Comparison of ENCODE assay signal across 8 cellular contexts in the genomic region with DNA sequence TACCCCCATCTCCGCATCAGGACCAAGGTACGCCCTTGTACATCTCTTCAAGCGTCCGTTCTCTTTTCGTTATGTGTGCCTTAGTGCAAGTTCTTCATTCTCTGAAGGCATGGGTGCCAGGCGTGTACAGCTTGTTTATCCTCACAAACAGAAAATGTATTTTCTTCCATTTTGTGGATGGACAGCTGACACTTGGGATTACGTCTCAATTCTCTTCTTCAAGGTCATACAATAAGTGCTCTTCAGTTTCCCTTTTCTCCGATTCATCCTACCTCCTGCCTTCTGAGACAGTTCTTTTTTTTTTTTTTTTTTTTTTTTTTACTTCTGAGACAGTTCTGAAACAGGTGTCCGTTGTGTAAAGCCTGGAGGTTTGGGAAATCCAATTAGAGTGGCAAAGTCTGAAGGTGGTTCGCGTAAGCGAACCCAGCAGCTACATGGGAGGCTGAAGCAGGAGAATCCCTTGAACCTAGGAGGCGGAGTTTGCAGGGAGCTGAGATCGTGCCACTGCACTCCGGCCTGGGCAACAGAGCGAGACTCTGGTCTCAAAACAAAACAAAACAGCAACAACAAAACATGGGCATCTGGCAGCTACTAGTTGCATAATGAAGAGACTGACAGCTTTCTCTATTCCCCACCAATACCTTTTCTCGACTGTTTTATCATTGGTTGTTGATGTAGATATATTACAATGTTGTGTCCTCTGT. TPM values are rescaled to one million over a fixed set of nuclear protein-coding genes. Genes with fewer than 3 reads are reported as not detected.
DNase-seq lines count a peak whose midpoint lies in the region; ATAC-seq and TF ChIP-seq lines count a peak whose summit lies in the region.

No MANE protein-coding gene starts in this region.

- POLR2A ChIA-PET in activated B cell treated with CpG ODN at 0.5 μM for 24 hours (lab: Charles Lee) = interaction anchor here (0.7 to 3.0 kb wide), 6 partner anchors 31 to 1801 kb away, joined by 3 to 35 read pairs (median 15); partner anchors contain the start of genes DYNLL1, RNU4-1, RNU4-2 and SIRT4

- ATAC-seq in activated B cell treated with CpG ODN at 0.5 μM for 24 hours (ENCODE audit: low read depth) (no peak), HG03025 (IDR thresholded peaks at IDR 0.05; ENCODE audit: low FRiP score, unreplicated experiment) (no peak)
- ATAC-seq in stimulated activated effector memory CD8-positive, alpha-beta T cell treated with anti-CD3 and anti-CD28 coated beads, Interleukin-12 subunit alpha, Interleukin-12 subunit beta, amount 100 ng/mL, for 72 hours = no peak

- H3K27ac ChIP-seq in iPS DF 6.9 (ENCODE audit: low read length) = no peak overlapping the region

- no peak for DNase-seq in T-helper 2 cell treated with Interferon-gamma antibody and Interleukin-4, amounts not matched to agents 5 μg/mL and 100 μg/mL, for 36 hours (ENCODE audit: low spot score)
- DNase-seq in T-helper 2 cell (no peak), activated B cell treated with CpG ODN at 0.5 μM for 24 hours (no peak), iPS DF 6.9 (ENCODE audit: low read depth, low spot score) (no peak), iPS-NIHi7 (ENCODE audit: extremely low spot score) (no peak), GM19240 (ENCODE audit: insufficient read length, low spot score) (no peak)
- DNase-seq in stimulated activated effector memory CD8-positive, alpha-beta T cell treated with anti-CD3 and anti-CD28 coated beads, Interleukin-12 subunit alpha, Interleukin-12 subunit beta, amount 100 ng/mL, for 72 hours (ENCODE audit: low spot score in 2 of 2) = no peak

- no peaks in the 10 kb centered on the region for H3K9me3 ChIP-seq in iPS DF 6.9 (ENCODE audit: control insufficient read depth, insufficient read depth, low read length)

- CTCF ChIA-PET in activated B cell treated with CpG ODN at 0.5 μM for 24 hours (lab: Charles Lee) = interaction anchor here (0.7 to 2.1 kb wide), 6 partner anchors 9 to 210 kb away, joined by 3 to 8 read pairs (median 5); partner anchors contain the start of genes DYNLL1, POP5 and SRSF9

- H3K27me3 Mint-ChIP-seq in T-helper 2 cell treated with Interferon-gamma antibody and Interleukin-4, amounts not matched to agents 5 μg/mL and 100 μg/mL, for 36 hours (ENCODE audit: low read depth) = no peaks in the 10 kb centered on the region
- H3K27me3 Mint-ChIP-seq in activated B cell treated with CpG ODN at 0.5 μM for 24 hours = peaks cover 2% of the 10 kb centered on the region

- H3K36me3 Mint-ChIP-seq in T-helper 2 cell treated with Interferon-gamma antibody and Interleukin-4, amounts not matched to agents 5 μg/mL and 100 μg/mL, for 36 hours (ENCODE audit: low read depth) = peaks cover 23% of the 10 kb centered on the region
- peaks cover 46% of the 10 kb centered on the region for H3K36me3 Mint-ChIP-seq in activated B cell treated with CpG ODN at 0.5 μM for 24 hours (ENCODE audit: low read depth)
- peaks cover 53% of the 10 kb centered on the region for H3K36me3 Mint-ChIP-seq in stimulated activated effector memory CD8-positive, alpha-beta T cell treated with anti-CD3 and anti-CD28 coated beads, Interleukin-12 subunit alpha, Interleukin-12 subunit beta, amount 100 ng/mL, for 72 hours

- H3K27ac Mint-ChIP-seq in T-helper 2 cell treated with Interferon-gamma antibody and Interleukin-4, amounts not matched to agents 5 μg/mL and 100 μg/mL, for 36 hours = peak overlapping the region; percentile 98
- peak overlapping the region; percentile 89 for H3K27ac Mint-ChIP-seq in activated B cell treated with CpG ODN at 0.5 μM for 24 hours
- peak overlapping the region; percentile 89 for H3K27ac Mint-ChIP-seq in stimulated activated effector memory CD8-positive, alpha-beta T cell treated with anti-CD3 and anti-CD28 coated beads, Interleukin-12 subunit alpha, Interleukin-12 subunit beta, amount 100 ng/mL, for 72 hours

- peaks cover 5% of the 10 kb centered on the region; the same call in 1 of the 2 replicates for H3K36me3 ChIP-seq in iPS DF 6.9 (ENCODE audit: control insufficient read depth, insufficient read depth, low read length)

- no peaks in the 10 kb centered on the region for H3K9me3 Mint-ChIP-seq in T-helper 2 cell treated with Interferon-gamma antibody and Interleukin-4, amounts not matched to agents 5 μg/mL and 100 μg/mL, for 36 hours
- no peaks in the 10 kb centered on the region for H3K9me3 Mint-ChIP-seq in activated B cell treated with CpG ODN at 0.5 μM for 24 hours
- no peaks in the 10 kb centered on the region for H3K9me3 Mint-ChIP-seq in stimulated activated effector memory CD8-positive, alpha-beta T cell treated with anti-CD3 and anti-CD28 coated beads, Interleukin-12 subunit alpha, Interleukin-12 subunit beta, amount 100 ng/mL, for 72 hours

- H3K4me1 ChIP-seq in iPS DF 6.9 (ENCODE audit: control insufficient read depth, insufficient read depth, low read length) = no peaks in the 10 kb centered on the region

- WGBS in iPS DF 6.9 (ENCODE audit: insufficient coverage, insufficient read length) = no CpG with 5 or more reads among the region's 17 CpGs

- H3K4me3 ChIP-seq in iPS DF 6.9 (ENCODE audit: low read length) = peak overlapping the region; percentile 85; the same call in 1 of the 2 replicates

- intact Hi-C loops in activated B cell treated with CpG ODN at 0.5 μM for 24 hours (cut with micrococcal nuclease) = loop anchor here (1.0 to 10.0 kb wide), 13 partner anchors 8 to 656 kb away; partner anchors contain the start of genes DYNLL1, GATC, MLEC and POP5

- TF ChIP-seq CTCF in activated B cell treated with CpG ODN at 0.5 μM for 24 hours (IDR thresholded peaks at IDR 0.05) = no peak

- H3K27me3 ChIP-seq in iPS DF 6.9 (ENCODE audit: control insufficient read depth, insufficient read depth, low read length) = no peaks in the 10 kb centered on the region

- H3K4me3 Mint-ChIP-seq in T-helper 2 cell treated with Interferon-gamma antibody and Interleukin-4, amounts not matched to agents 5 μg/mL and 100 μg/mL, for 36 hours = peak overlapping the region; percentile 94
- H3K4me3 Mint-ChIP-seq in activated B cell treated with CpG ODN at 0.5 μM for 24 hours = peak overlapping the region; percentile 97
- peak overlapping the region; percentile 84 for H3K4me3 Mint-ChIP-seq in stimulated activated effector memory CD8-positive, alpha-beta T cell treated with anti-CD3 and anti-CD28 coated beads, Interleukin-12 subunit alpha, Interleukin-12 subunit beta, amount 100 ng/mL, for 72 hours

- H3K4me1 Mint-ChIP-seq in T-helper 2 cell treated with Interferon-gamma antibody and Interleukin-4, amounts not matched to agents 5 μg/mL and 100 μg/mL, for 36 hours (ENCODE audit: low read depth) = peaks cover 17% of the 10 kb centered on the region
- H3K4me1 Mint-ChIP-seq in activated B cell treated with CpG ODN at 0.5 μM for 24 hours = peaks cover 29% of the 10 kb centered on the region
- peaks cover 22% of the 10 kb centered on the region for H3K4me1 Mint-ChIP-seq in stimulated activated effector memory CD8-positive, alpha-beta T cell treated with anti-CD3 and anti-CD28 coated beads, Interleukin-12 subunit alpha, Interleukin-12 subunit beta, amount 100 ng/mL, for 72 hours

RNA-seq across cellular contexts. Expression of gene COX6A1, which starts 0.7 kb away (rescaled TPM):
- 255 and 292 TPM in 2 replicates for total RNA-seq in activated B cell treated with CpG ODN at 0.5 μM for 24 hours

RNA-seq across cellular contexts. Expression of gene TRIAP1, which starts 7.5 kb away (rescaled TPM):
- total RNA-seq in activated B cell treated with CpG ODN at 0.5 μM for 24 hours = 18.2 and 18.6 TPM in 2 replicates

RNA-seq across cellular contexts. Expression of gene GATC, which starts 7.6 kb away (rescaled TPM):
- total RNA-seq in activated B cell treated with CpG ODN at 0.5 μM for 24 hours = 33.4 and 35.2 TPM in 2 replicates

RNA-seq across cellular contexts. Expression of gene SRSF9, which starts 30.9 kb away (rescaled TPM):
- total RNA-seq in activated B cell treated with CpG ODN at 0.5 μM for 24 hours = 191 and 192 TPM in 2 replicates

RNA-seq across cellular contexts. Expression of gene DYNLL1, which starts 57.3 kb away (rescaled TPM):
- total RNA-seq in activated B cell treated with CpG ODN at 0.5 μM for 24 hours = 159 and 180 TPM in 2 replicates
